ENCODE assay signal across 8 cellular contexts in genomic region chr13:98508280-98509074, GRCh38.
DNase-seq lines count a peak whose midpoint lies in the region; ATAC-seq and TF ChIP-seq lines count a peak whose summit lies in the region.

No MANE protein-coding gene starts in this region.

- ATAC-seq in GM18498 (IDR thresholded peaks at IDR 0.05; ENCODE audit: unreplicated experiment) (no peak), HG03565 (IDR thresholded peaks at IDR 0.05; ENCODE audit: unreplicated experiment) (no peak)

- no peak for TF ChIP-seq CTCF in epithelial cell of proximal tubule (conservative IDR thresholded peaks at IDR 0.05; ENCODE audit: low read depth, low read length)

- DNase-seq in GM03348 (ENCODE audit: low spot score) (peak; percentile 41), RKO (ENCODE audit: low spot score) (peak; percentile 22), epithelial cell of proximal tubule (ENCODE audit: low read depth) (peak; percentile 94), renal cortical epithelial cell (ENCODE audit: low read depth) (peak; percentile 96), NCI-H748 treated with DMSO at 0.1 percent for 48 hours (lab: John Stamatoyannopoulos, UW) (no peak), NCI-H2081 (lab: John Stamatoyannopoulos, UW) (no peak)

- H3K4me3 ChIP-seq in epithelial cell of proximal tubule (ENCODE audit: low read depth, low read length): no peak overlapping the region

Comparison
In these comparisons a context has a peak if more than half of its experiments do, and no peak if none do; other contexts are left out.
1. DNase-seq: peak in GM03348 (single experiment), RKO (single experiment), epithelial cell of proximal tubule (single experiment) and renal cortical epithelial cell (single experiment); none in NCI-H748 treated with DMSO at 0.1 percent for 48 hours (single experiment) and NCI-H2081 (0 of 2).